ENCODE assay signal across 20 cellular contexts in the genomic region with DNA sequence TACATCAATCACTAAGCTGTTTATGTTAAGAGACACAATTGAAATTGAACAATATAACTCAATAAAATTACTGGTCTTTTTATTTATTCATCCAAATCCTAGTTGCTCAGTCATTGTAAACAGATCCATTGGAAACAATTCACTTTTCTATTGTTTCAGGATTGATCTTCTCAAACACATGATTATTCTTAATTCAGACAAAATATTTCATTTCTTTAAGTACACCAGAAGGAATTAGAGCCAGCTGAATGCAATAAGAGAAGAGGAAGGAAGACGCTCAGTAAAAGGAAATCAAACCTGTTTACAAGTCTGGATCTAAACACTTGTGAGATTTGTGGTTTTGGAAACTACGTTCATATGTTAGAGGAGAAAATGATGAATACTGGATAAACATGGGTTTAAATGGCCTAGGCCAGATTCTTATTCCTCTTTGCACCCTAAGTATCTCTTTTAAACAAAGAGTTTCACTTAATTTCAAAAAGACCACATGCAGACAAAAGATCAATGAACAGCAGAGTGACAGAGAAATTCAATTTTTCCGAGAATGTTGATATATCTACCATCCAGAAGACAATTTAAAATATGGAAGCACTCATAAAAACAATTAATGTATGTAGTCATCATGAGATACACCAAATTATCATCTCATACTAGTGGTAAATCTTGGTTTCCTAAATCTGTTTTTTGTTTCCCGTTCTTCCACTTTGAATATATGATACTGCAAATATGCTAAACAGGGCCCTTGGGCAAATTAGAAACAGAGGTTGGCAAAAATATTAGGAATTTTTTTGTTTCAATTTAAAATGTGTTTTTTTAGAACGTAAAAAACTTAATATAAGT.
A peak's percentile ranks its signal among the peaks of the same experiment; 100 is the strongest.
DNase-seq lines count a peak whose midpoint lies in the region; ATAC-seq and TF ChIP-seq lines count a peak whose summit lies in the region.
"Had no signal": no experiment of that assay in that cellular context is flagged by ENCODE, and none has a peak within 500 bp of the region (broad histone marks: within the 10 kb centered on the region; RNA-seq: fewer than 3 reads in every experiment).

No MANE protein-coding gene starts in this region.

- TF ChIP-seq POLR2A in uterus (IDR thresholded peaks at IDR 0.05) = no peak

- H3K36me3 ChIP-seq in heart right ventricle (no peaks in the 10 kb centered on the region), uterus (no peaks in the 10 kb centered on the region)
- H3K36me3 ChIP-seq: HAP-1, Peyer's patch, WERI-Rb-1 had no signal

- DNase-seq in heart right ventricle = no peak
- no peak for DNase-seq in Right ventricle myocardium inferior (ENCODE audit: missing footprints)
- peak; percentile 40 for DNase-seq in choroid plexus epithelial cell (ENCODE audit: low read depth)
- DNase-seq in myocyte (ENCODE audit: low read depth) = peak; percentile 23
- no peak for DNase-seq in uterus
- no peak for DNase-seq in 8988T
- no peak for DNase-seq in DMS153 treated with DMSO at 0.1 percent for 48 hours (lab: John Stamatoyannopoulos, UW; ENCODE audit: unreplicated experiment)
- DNase-seq in D341Med (ENCODE audit: low spot score) = no peak
- DNase-seq: CD4-positive, alpha-beta memory T cell; hippocampal formation; left cardiac atrium; NCI-H2171; NCI-H774; Peyer's patch; stimulated activated CD4-positive, alpha-beta T cell treated with anti-CD3 and anti-CD28 coated beads, Interleukin-15, amount 100 ng/mL, for 24 hours; T-cell; WERI-Rb-1 had no signal

- H3K4me3 ChIP-seq in heart right ventricle (no peak overlapping the region), choroid plexus epithelial cell (ENCODE audit: low read depth, low read length) (no peak overlapping the region), uterus (no peak overlapping the region)
- H3K4me3 ChIP-seq: GM12878, HAP-1, Peyer's patch had no signal

- WGBS in heart right ventricle, 2 donors = 72 to 80% methylated on average over 5 of the region's 5 CpGs

- intact Hi-C loops in heart right ventricle (cut with DNase I) = loop anchor here in 6 of 10 donors (2.0 to 10.0 kb wide), 12 partner anchors 101 to 1484 kb away; partner anchors contain the start of gene CITED2 (in 4 of the 6)
- intact Hi-C loops in Right ventricle myocardium inferior (cut with DNase I) = loop anchor here (2.0 to 10.0 kb wide), 5 partner anchors 99 to 703 kb away; partner anchors contain the start of gene CITED2
- intact Hi-C loops in uterus (cut with DNase I; ENCODE audit: low total_unique reads) = no loop called here

- H3K27ac ChIP-seq in heart right ventricle = peak overlapping the region; percentile 71 to 89 (median 82)
- peak overlapping the region; percentile 60 to 81 for H3K27ac ChIP-seq in uterus
- H3K27ac ChIP-seq: epithelial cell of prostate, WERI-Rb-1 had no signal

- H3K9me3 ChIP-seq in heart right ventricle (no peaks in the 10 kb centered on the region), uterus (no peaks in the 10 kb centered on the region)
- H3K9me3 ChIP-seq: HAP-1, Peyer's patch had no signal

- no peak for TF ChIP-seq CTCF in heart right ventricle (IDR thresholded peaks at IDR 0.05)
- no peak for TF ChIP-seq CTCF in choroid plexus epithelial cell (conservative IDR thresholded peaks at IDR 0.05; ENCODE audit: low read depth, low read length)
- TF ChIP-seq CTCF in uterus (IDR thresholded peaks at IDR 0.05) = no peak

- ATAC-seq in heart right ventricle = no peak
- no peak for ATAC-seq in Right ventricle myocardium inferior
- ATAC-seq: GM12878, T-cell had no signal

- H3K4me1 ChIP-seq in heart right ventricle (peaks cover 0 to 36% (median 22%) of the 10 kb centered on the region in 9 donors), uterus (no peaks in the 10 kb centered on the region)
- H3K4me1 ChIP-seq: HAP-1 had no signal

- H3K27me3 ChIP-seq in heart right ventricle (no peaks in the 10 kb centered on the region), uterus (no peaks in the 10 kb centered on the region)
- H3K27me3 ChIP-seq: Peyer's patch had no signal

Comparison
In these comparisons a context has a peak if more than half of its experiments do, and no peak if none do; other contexts are left out.
1. DNase-seq: peak in choroid plexus epithelial cell (single experiment) and myocyte (single experiment); none in heart right ventricle (0 of 2), Right ventricle myocardium inferior (single experiment), uterus (0 of 2), 8988T (single experiment), DMS153 treated with DMSO at 0.1 percent for 48 hours (single experiment) and D341Med (single experiment).